8 cellular contexts compared by ENCODE assay signal in the genomic region with DNA sequence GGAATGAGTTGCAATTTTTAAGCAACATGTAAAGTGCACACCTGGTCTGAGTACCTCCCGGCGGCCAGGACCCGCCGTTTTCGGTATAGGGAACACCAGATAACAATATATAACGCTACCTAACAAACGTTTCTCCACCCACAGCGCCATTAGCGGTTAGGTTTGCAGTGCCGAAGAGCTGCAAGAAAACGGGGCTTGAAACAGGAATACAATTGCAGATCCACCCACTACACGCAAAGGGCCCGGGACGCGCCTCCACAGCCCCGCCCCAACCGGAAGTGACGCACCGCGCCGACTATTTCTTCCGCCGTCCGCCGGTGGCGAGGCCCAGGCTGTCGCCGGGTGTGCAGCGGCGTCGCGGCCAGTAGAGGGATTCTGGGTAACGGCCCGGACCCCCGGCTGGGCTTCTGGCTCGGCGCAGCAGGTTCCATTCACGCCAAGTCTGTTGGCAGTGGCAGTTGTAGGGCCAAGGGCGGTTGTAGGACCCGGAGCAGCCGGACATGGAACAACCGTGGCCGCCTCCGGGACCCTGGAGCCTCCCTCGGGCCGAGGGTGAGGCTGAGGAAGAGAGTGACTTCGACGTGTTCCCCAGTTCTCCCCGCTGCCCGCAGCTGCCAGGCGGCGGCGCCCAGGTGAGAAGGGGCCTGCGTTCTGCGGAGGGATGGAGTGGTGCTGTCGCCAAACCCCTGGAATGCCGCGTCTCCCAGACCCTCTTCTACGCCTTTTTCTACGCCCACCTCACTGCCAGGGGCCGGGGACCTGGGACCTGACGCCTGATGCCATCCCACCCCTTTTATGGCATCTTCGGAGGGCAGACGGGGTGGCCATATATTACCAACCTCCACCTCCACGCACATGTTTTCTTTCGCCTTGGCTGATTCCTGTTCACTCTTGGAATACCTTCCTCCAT. TPM values are rescaled to one million over a fixed set of nuclear protein-coding genes. Genes with fewer than 3 reads are reported as not detected.
A peak's percentile ranks its signal among the peaks of the same experiment; 100 is the strongest.
DNase-seq lines count a peak whose midpoint lies in the region; FAIRE-seq and TF ChIP-seq lines count a peak whose summit lies in the region.

A gene (plus strand): TSS at position 302 of the 910 bp plus-strand sequence. CDS start 199 bp downstream, at position 501.

- peak; percentile 7 for TF ChIP-seq EP300 in neural cell (conservative IDR thresholded peaks at IDR 0.05; ENCODE audit: poor library complexity, severe bottlenecking)

- peaks cover 38% of the 10 kb centered on the region for H3K79me2 ChIP-seq in Loucy (ENCODE audit: insufficient read depth, low read length)
- peaks cover 27% of the 10 kb centered on the region for H3K79me2 ChIP-seq in neural cell (replicated peaks; ENCODE audit: insufficient read depth, low read length)

- no peaks in the 10 kb centered on the region for H3K27me3 ChIP-seq in Loucy (ENCODE audit: insufficient read depth, low read length, poor library complexity, severe bottlenecking)
- H3K27me3 ChIP-seq in neural cell (ENCODE audit: insufficient read depth, low read depth, low read length) = no peaks in the 10 kb centered on the region
- no peaks in the 10 kb centered on the region for H3K27me3 ChIP-seq in stomach smooth muscle (ENCODE audit: control insufficient read depth in 1 of 2, insufficient read depth in 2 of 2, low read length in 2 of 2)

- H3K4me3 ChIP-seq in Loucy (ENCODE audit: low read length, poor library complexity, severe bottlenecking) = peak within 1 kb of the TSS; percentile 91
- peak within 1 kb of the TSS; percentile 90 for H3K4me3 ChIP-seq in fibroblast of villous mesenchyme (ENCODE audit: low read depth, low read length)
- peak within 1 kb of the TSS; percentile 86 for H3K4me3 ChIP-seq in neural cell (ENCODE audit: low read length)
- H3K4me3 ChIP-seq in stomach smooth muscle (ENCODE audit: low read length in 2 of 2) = peak within 1 kb of the TSS; percentile 80 to 90

- H4K20me1 ChIP-seq in Loucy (ENCODE audit: insufficient read depth, low read length, poor library complexity, severe bottlenecking) = peaks cover 11% of the 10 kb centered on the region
- H4K20me1 ChIP-seq in neural cell (ENCODE audit: insufficient read depth) = no peaks in the 10 kb centered on the region

- H3K4me1 ChIP-seq in ES-I3 (ENCODE audit: insufficient read depth, low read length) = peaks cover 11% of the 10 kb centered on the region
- H3K4me1 ChIP-seq in Loucy (ENCODE audit: insufficient read depth, low read length, poor library complexity, severe bottlenecking) = peaks cover 30% of the 10 kb centered on the region
- H3K4me1 ChIP-seq in stomach smooth muscle (ENCODE audit: control insufficient read depth, insufficient read depth, low read length) = peaks cover 5% of the 10 kb centered on the region

- H3F3A ChIP-seq in Loucy (ENCODE audit: low read depth) (0 out of 2 replicates have a peak, but pooled peaks cover 3% of the 10 kb centered on the region), neural cell (ENCODE audit: insufficient read depth, low read length, poor library complexity, severe bottlenecking) (no peaks in the 10 kb centered on the region)

- no peaks in the 10 kb centered on the region for H3K9me3 ChIP-seq in ES-I3 (ENCODE audit: control insufficient read depth, insufficient read depth, low read length)
- H3K9me3 ChIP-seq in Loucy (ENCODE audit: insufficient read depth, low read depth, low read length) = no peaks in the 10 kb centered on the region
- no peaks in the 10 kb centered on the region for H3K9me3 ChIP-seq in neural cell (ENCODE audit: low read length)
- H3K9me3 ChIP-seq in stomach smooth muscle (ENCODE audit: control insufficient read depth in 2 of 2, low read length in 2 of 2) = no peaks in the 10 kb centered on the region

- H3K4me2 ChIP-seq in Loucy (ENCODE audit: low read depth, low read length, poor library complexity, severe bottlenecking) (peak within 1 kb of the TSS; percentile 94), neural cell (ENCODE audit: low read length) (peak within 1 kb of the TSS; percentile 68)

- DNase-seq in H54 (ENCODE audit: insufficient read length, low spot score) = peak; percentile 81
- peak; percentile 99 for DNase-seq in activated effector memory CD4-positive, alpha-beta T cell treated with Interleukin-2 at 50 U/mL for 16 hours
- DNase-seq in fibroblast of villous mesenchyme (ENCODE audit: low read depth) = peak; percentile 96

- H2AFZ ChIP-seq in Loucy (ENCODE audit: low read length) = peak within 1 kb of the TSS; percentile 97
- peak within 1 kb of the TSS; percentile 86 for H2AFZ ChIP-seq in neural cell (ENCODE audit: low read depth, low read length)

- TF ChIP-seq CTCF in Loucy (conservative IDR thresholded peaks at IDR 0.05; ENCODE audit: low read length) = peak; percentile 49
- TF ChIP-seq CTCF in fibroblast of villous mesenchyme (IDR thresholded peaks at IDR 0.05; ENCODE audit: insufficient read depth, low read depth, low read length) = peak; percentile 63
- peak; percentile 87 for TF ChIP-seq CTCF in neural cell (IDR thresholded peaks at IDR 0.05; ENCODE audit: poor library complexity, severe bottlenecking)

- TF ChIP-seq RAD21 in neural cell (conservative IDR thresholded peaks at IDR 0.05) = peak; percentile 55

- H3K9ac ChIP-seq in ES-I3 (ENCODE audit: low read depth, low read length) (peak within 1 kb of the TSS; percentile 88), Loucy (ENCODE audit: low read depth, low read length, poor library complexity, severe bottlenecking) (peak within 1 kb of the TSS; percentile 95), neural cell (ENCODE audit: low read length) (peak within 1 kb of the TSS; percentile 91), stomach smooth muscle (ENCODE audit: low read length in 2 of 2) (peak within 1 kb of the TSS; percentile 96 to 97)

- H3K27ac ChIP-seq in neural cell (ENCODE audit: low read length) (peak within 1 kb of the TSS; percentile 98), stomach smooth muscle (ENCODE audit: low read length) (peak within 1 kb of the TSS; percentile 96)

- H3K36me3 ChIP-seq in ES-I3 (ENCODE audit: insufficient read depth, low read length) (peaks cover under 1% of the 10 kb centered on the region; the same call in 1 of the 2 replicates), Loucy (ENCODE audit: insufficient read depth, low read length) (no peaks in the 10 kb centered on the region), neural cell (ENCODE audit: insufficient read depth, low read length) (no peaks in the 10 kb centered on the region), stomach smooth muscle (ENCODE audit: control insufficient read depth in 2 of 2, insufficient read depth in 2 of 2, low read length in 2 of 2) (no peaks in the 10 kb centered on the region)

- peak; percentile 86 for TF ChIP-seq POLR2A in H54 (IDR thresholded peaks at IDR 0.05; ENCODE audit: low read depth, low read length)
- peak; percentile 93 for TF ChIP-seq POLR2A in Raji (IDR thresholded peaks at IDR 0.05; ENCODE audit: insufficient read depth, low read depth, low read length)

- H3K9me2 ChIP-seq in Loucy (replicated peaks; ENCODE audit: low read depth, low read length) (no peaks in the 10 kb centered on the region), neural cell (ENCODE audit: insufficient read depth, low read length) (no peaks in the 10 kb centered on the region)

- FAIRE-seq in H54 (lab: Jason Lieb, UNC) = peak; percentile 99

TF ChIP-seq in neural cell, 6 proteins besides CTCF, POLR2A, EP300 and RAD21:
- peak; percentile 65 for TF ChIP-seq SMC3 (conservative IDR thresholded peaks at IDR 0.05; ENCODE audit: poor library complexity)
- peak; percentile 78 for TF ChIP-seq MXI1 (conservative IDR thresholded peaks at IDR 0.05; ENCODE audit: poor library complexity, severe bottlenecking)
- peak; percentile 92 for TF ChIP-seq POLR2AphosphoS5 (IDR thresholded peaks at IDR 0.05)
- TF ChIP-seq TAF1 (IDR thresholded peaks at IDR 0.05; ENCODE audit: low read depth) = peak; percentile 96
- TF ChIP-seq, protein P1, sequence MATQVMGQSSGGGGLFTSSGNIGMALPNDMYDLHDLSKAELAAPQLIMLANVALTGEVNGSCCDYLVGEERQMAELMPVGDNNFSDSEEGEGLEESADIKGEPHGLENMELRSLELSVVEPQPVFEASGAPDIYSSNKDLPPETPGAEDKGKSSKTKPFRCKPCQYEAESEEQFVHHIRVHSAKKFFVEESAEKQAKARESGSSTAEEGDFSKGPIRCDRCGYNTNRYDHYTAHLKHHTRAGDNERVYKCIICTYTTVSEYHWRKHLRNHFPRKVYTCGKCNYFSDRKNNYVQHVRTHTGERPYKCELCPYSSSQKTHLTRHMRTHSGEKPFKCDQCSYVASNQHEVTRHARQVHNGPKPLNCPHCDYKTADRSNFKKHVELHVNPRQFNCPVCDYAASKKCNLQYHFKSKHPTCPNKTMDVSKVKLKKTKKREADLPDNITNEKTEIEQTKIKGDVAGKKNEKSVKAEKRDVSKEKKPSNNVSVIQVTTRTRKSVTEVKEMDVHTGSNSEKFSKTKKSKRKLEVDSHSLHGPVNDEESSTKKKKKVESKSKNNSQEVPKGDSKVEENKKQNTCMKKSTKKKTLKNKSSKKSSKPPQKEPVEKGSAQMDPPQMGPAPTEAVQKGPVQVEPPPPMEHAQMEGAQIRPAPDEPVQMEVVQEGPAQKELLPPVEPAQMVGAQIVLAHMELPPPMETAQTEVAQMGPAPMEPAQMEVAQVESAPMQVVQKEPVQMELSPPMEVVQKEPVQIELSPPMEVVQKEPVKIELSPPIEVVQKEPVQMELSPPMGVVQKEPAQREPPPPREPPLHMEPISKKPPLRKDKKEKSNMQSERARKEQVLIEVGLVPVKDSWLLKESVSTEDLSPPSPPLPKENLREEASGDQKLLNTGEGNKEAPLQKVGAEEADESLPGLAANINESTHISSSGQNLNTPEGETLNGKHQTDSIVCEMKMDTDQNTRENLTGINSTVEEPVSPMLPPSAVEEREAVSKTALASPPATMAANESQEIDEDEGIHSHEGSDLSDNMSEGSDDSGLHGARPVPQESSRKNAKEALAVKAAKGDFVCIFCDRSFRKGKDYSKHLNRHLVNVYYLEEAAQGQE (IDR thresholded peaks at IDR 0.05; ENCODE audit: borderline replicate concordance) = peak; percentile 85
- TF ChIP-seq EZH2 (IDR thresholded peaks at IDR 0.05; ENCODE audit: borderline replicate concordance, insufficient read depth, low read length, poor library complexity, severe bottlenecking) = no peak

RNA-seq across cellular contexts. Expression of the gene that starts here (rescaled TPM):
- 19.3 and 25.9 TPM in 2 replicates for total RNA-seq in fibroblast of villous mesenchyme
- 25.0 and 34.7 TPM in 2 replicates for polyA plus RNA-seq in neural cell
- polyA minus RNA-seq in neural cell = 47.5 and 51.7 TPM in 2 replicates

Comparison
In these comparisons a context has a peak if more than half of its experiments do, and no peak if none do; other contexts are left out.
1. Peak in every context shown above with its lines: DNase-seq, H3K4me3 ChIP-seq and H3K27ac ChIP-seq.